ENCODE assay signal across 20 cellular contexts in the genomic region with DNA sequence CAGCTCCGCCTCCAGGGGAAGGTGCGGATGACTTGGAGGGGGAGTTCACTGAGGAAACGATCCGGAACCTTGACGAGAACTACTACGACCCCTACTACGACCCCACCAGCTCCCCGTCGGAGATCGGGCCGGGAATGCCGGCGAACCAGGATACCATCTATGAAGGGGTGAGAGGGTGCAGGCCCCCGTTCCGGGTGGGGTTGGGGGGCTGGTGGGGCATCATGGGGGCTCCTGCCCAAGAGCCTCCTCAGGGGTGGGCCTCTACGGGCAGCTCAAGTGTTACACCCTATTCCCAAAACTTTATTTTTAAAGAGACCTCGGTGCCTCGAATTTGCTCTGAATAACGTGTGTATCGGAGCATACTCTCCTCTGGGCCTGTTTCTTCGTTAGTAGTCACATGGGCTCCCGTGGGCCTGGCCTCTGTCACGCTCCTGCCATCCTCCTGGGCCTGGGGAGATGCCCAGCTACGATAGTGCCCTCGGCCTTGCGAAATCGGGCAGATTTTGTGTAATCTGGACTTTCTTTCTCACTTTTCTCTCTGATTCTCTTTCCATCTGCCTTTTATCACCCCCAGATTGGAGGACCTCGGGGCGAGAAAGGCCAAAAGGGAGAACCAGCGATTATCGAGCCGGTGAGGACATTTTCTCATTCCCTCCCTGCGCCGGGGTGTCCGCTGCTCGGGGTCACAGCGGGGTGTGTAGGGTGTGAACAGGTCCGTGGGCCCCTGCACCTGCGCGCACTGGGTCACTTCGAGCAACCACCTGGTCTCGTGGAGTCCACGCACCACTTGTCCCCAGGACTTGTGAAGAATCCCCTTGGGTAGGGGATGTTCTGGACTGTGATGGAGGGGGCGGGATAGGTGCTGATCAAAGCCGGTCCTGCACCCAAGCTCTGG.
DNase-seq lines count a peak whose midpoint lies in the region; TF ChIP-seq lines count a peak whose summit lies in the region.
"Had no signal": no experiment of that assay in that cellular context is flagged by ENCODE, and none has a peak within 500 bp of the region (broad histone marks: within the 10 kb centered on the region; RNA-seq: fewer than 3 reads in every experiment).

No MANE protein-coding gene starts in this region.

- H3K79me2 ChIP-seq in hepatocyte, result no peaks in the 10 kb centered on the region

- TF ChIP-seq POLR2A in uterus (IDR thresholded peaks at IDR 0.05), result no peak

- H2BK15ac ChIP-seq in neuronal stem cell (ENCODE audit: low read length), result no peak overlapping the region

- no peaks in the 10 kb centered on the region for H3K9me2 ChIP-seq in hepatocyte (replicated peaks; ENCODE audit: insufficient read depth)

- no CpG with 5 or more reads among the region's 45 CpGs for WGBS in neuronal stem cell (ENCODE audit: extremely low coverage in 2 of 2, insufficient read length in 2 of 2, insufficient replicate concordance in 1 of 2), 2 donors
- 92% methylated on average over 45 of the region's 45 CpGs for WGBS in hepatocyte (ENCODE audit: low lambda C conversion rate, missing lambda C conversion rate)

- H2AFZ ChIP-seq in neuronal stem cell (ENCODE audit: low read length) (no peak overlapping the region), hepatocyte (no peak overlapping the region)

- no peak overlapping the region for H3K4me2 ChIP-seq in neuronal stem cell (ENCODE audit: insufficient read depth, low read length, poor library complexity, severe bottlenecking)
- no peak overlapping the region for H3K4me2 ChIP-seq in hepatocyte

- no peak overlapping the region for H4K91ac ChIP-seq in neuronal stem cell (ENCODE audit: low read depth, low read length, poor library complexity)

- H3K36me3 Mint-ChIP-seq in chondrocyte (ENCODE audit: low read depth), result peaks cover 36% of the 10 kb centered on the region
- H3K36me3 Mint-ChIP-seq: CD4-positive, CD25-positive, alpha-beta regulatory T cell had no signal

- no peak overlapping the region for H3K14ac ChIP-seq in neuronal stem cell (ENCODE audit: low read length)

- H2BK5ac ChIP-seq in neuronal stem cell (ENCODE audit: low read length), result no peak overlapping the region

- no peak overlapping the region for H3K4me3 ChIP-seq in right atrium auricular region
- H3K4me3 ChIP-seq in neuronal stem cell (ENCODE audit: low read length in 2 of 2), result no peak overlapping the region
- no peak overlapping the region for H3K4me3 ChIP-seq in uterus
- H3K4me3 ChIP-seq in hepatocyte, result no peak overlapping the region

- peak overlapping the region; percentile 59 for H3K27ac Mint-ChIP-seq in chondrocyte (ENCODE audit: unreplicated experiment)
- H3K27ac Mint-ChIP-seq: B cell, HFFc6 had no signal

- H3K27ac ChIP-seq in right atrium auricular region (peak overlapping the region; percentile 25 to 63), neuronal stem cell (replicated peaks; ENCODE audit: low read length) (no peak overlapping the region), uterus (peak overlapping the region; percentile 67 to 78), hepatocyte (no peak overlapping the region)

- peak overlapping the region; percentile 81 for H3K23ac ChIP-seq in neuronal stem cell (ENCODE audit: low read depth, low read length, poor library complexity)

- no peak overlapping the region for H3K18ac ChIP-seq in neuronal stem cell (ENCODE audit: low read length)

- peaks cover under 1% of the 10 kb centered on the region for H3K79me1 ChIP-seq in neuronal stem cell (ENCODE audit: low read depth, low read length)

- H3K4me1 Mint-ChIP-seq in chondrocyte (ENCODE audit: low read depth), result peaks cover 52% of the 10 kb centered on the region
- H3K4me1 Mint-ChIP-seq: B cell; CD4-positive, CD25-positive, alpha-beta regulatory T cell had no signal

- no peak overlapping the region for H2BK120ac ChIP-seq in neuronal stem cell (ENCODE audit: low read depth, low read length)

- H3K9me3 Mint-ChIP-seq in chondrocyte (ENCODE audit: low read depth), result no peaks in the 10 kb centered on the region
- H3K9me3 Mint-ChIP-seq: HFFc6 had no signal

- H3K27me3 ChIP-seq in right atrium auricular region (no peaks in the 10 kb centered on the region), neuronal stem cell (ENCODE audit: control insufficient read depth in 3 of 3, insufficient read depth in 3 of 3, low read depth in 1 of 3, low read length in 3 of 3) (peaks cover 0 to under 1% (median 0%) of the 10 kb centered on the region in 3 experiments), uterus (no peaks in the 10 kb centered on the region), hepatocyte (no peaks in the 10 kb centered on the region)

- H3K9me3 ChIP-seq in right atrium auricular region (no peaks in the 10 kb centered on the region), neuronal stem cell (replicated peaks in 1 of 2; ENCODE audit: control insufficient read depth in 2 of 2, insufficient read depth in 1 of 2, low read depth in 1 of 2, low read length in 2 of 2) (no peaks in the 10 kb centered on the region), uterus (no peaks in the 10 kb centered on the region), hepatocyte (ENCODE audit: low read depth) (no peaks in the 10 kb centered on the region)

- no peak overlapping the region for H3K4me3 Mint-ChIP-seq in chondrocyte (ENCODE audit: unreplicated experiment)
- H3K4me3 Mint-ChIP-seq: B cell; CD4-positive, CD25-positive, alpha-beta regulatory T cell; HFFc6 had no signal

- H3K36me3 ChIP-seq in right atrium auricular region (no peaks in the 10 kb centered on the region), neuronal stem cell (replicated peaks in 1 of 2; ENCODE audit: control insufficient read depth in 2 of 2, insufficient read depth in 2 of 2, low read length in 2 of 2) (no peaks in the 10 kb centered on the region), uterus (no peaks in the 10 kb centered on the region), hepatocyte (replicated peaks; ENCODE audit: insufficient read depth, low read depth) (no peaks in the 10 kb centered on the region)

- peaks cover 22% of the 10 kb centered on the region for H4K20me1 ChIP-seq in hepatocyte (ENCODE audit: insufficient read depth, poor library complexity, severe bottlenecking)

- H3K27me3 Mint-ChIP-seq in chondrocyte (ENCODE audit: low read depth), result no peaks in the 10 kb centered on the region
- H3K27me3 Mint-ChIP-seq: B cell; CD4-positive, CD25-positive, alpha-beta regulatory T cell had no signal

- no peak overlapping the region for H2AK5ac ChIP-seq in neuronal stem cell (ENCODE audit: low read depth, low read length)

- no peak overlapping the region for H3K4ac ChIP-seq in neuronal stem cell (ENCODE audit: low read length)

- TF ChIP-seq CTCF in chondrocyte (IDR thresholded peaks at IDR 0.05) (no peak), right atrium auricular region (IDR thresholded peaks at IDR 0.05) (no peak), uterus (IDR thresholded peaks at IDR 0.05) (no peak), hepatocyte (IDR thresholded peaks at IDR 0.05; ENCODE audit: poor library complexity) (no peak)

- intact Hi-C loops in uterus (cut with DNase I; ENCODE audit: low total_unique reads), result loop anchor here (10.0 kb wide), 1 partner anchor 277 kb away; no protein-coding TSS in a partner anchor

- H3K4me1 ChIP-seq in right atrium auricular region, result peaks cover 0 to 41% of the 10 kb centered on the region in 2 donors
- no peaks in the 10 kb centered on the region for H3K4me1 ChIP-seq in neuronal stem cell (ENCODE audit: control insufficient read depth in 2 of 2, insufficient read depth in 1 of 2, low read depth in 1 of 2, low read length in 2 of 2)
- H3K4me1 ChIP-seq in uterus, result peaks cover 0 to 14% of the 10 kb centered on the region in 2 donors
- H3K4me1 ChIP-seq in hepatocyte (ENCODE audit: insufficient read depth), result peaks cover 31% of the 10 kb centered on the region
- H3K4me1 ChIP-seq: Caco-2 had no signal

- no peak overlapping the region for H2BK12ac ChIP-seq in neuronal stem cell (ENCODE audit: low read length)

- DNase-seq in chondrocyte (ENCODE audit: low spot score), result no peak
- DNase-seq in right atrium auricular region (ENCODE audit: low spot score), result no peak
- DNase-seq in neuronal stem cell (ENCODE audit: low spot score), result no peak
- no peak for DNase-seq in uterus
- DNase-seq in NOMO-1 treated with dmso at 0.1 percent for 144 hours (lab: John Stamatoyannopoulos, UW; ENCODE audit: unreplicated experiment), result no peak
- no peak for DNase-seq in activated CD4-positive, alpha-beta T cell treated with anti-CD3 and anti-CD28 coated beads for 48 hours
- DNase-seq in hepatocyte (ENCODE audit: low spot score), result no peak
- DNase-seq: Caco-2; CD4-positive, CD25-positive, alpha-beta regulatory T cell; DMS153; EL; GOT3; HFFc6; NCI-H1048; NCI-H1436 treated with DMSO at 0.1 percent for 48 hours; NCI-H2029 treated with DMSO at 0.1 percent for 48 hours; NCI-H2171 treated with DMSO at 0.1 percent for 48 hours; NCI-H446 treated with DMSO at 0.1 percent for 48 hours; PC-3 had no signal

- no peak overlapping the region for H3K9ac ChIP-seq in neuronal stem cell (ENCODE audit: low read depth, low read length, poor library complexity)

- peak overlapping the region; percentile 76 for H4K8ac ChIP-seq in neuronal stem cell (ENCODE audit: low read depth, low read length)

Comparison
In these comparisons a context has a peak if more than half of its experiments do, and no peak if none do; other contexts are left out.
1. H3K27ac ChIP-seq: peak in right atrium auricular region (2 of 2) and uterus (2 of 2); none in neuronal stem cell (single experiment) and hepatocyte (single experiment).